Comparison of ENCODE assay signal across 8 cellular contexts in genomic region chr6:13541496-13541895, GRCh38.
"Had no signal": no experiment of that assay in that cellular context is flagged by ENCODE, and none has a peak within 500 bp of the region (broad histone marks: within the 10 kb centered on the region; RNA-seq: fewer than 3 reads in every experiment).

No MANE protein-coding gene starts in this region.

- H3K9ac ChIP-seq: GM23248 had no signal

- H3K36me3 ChIP-seq: HAP-1 had no signal

- H3K4me3 Mint-ChIP-seq: H9, HFFc6 had no signal

- H3K9me3 ChIP-seq: HAP-1 had no signal

- H2AFZ ChIP-seq: GM23248 had no signal

- ATAC-seq: HCT116 had no signal

- DNase-seq: GM23248, GOT3, H7, H9, HCEC 1CT, HFFc6 had no signal

- H3K27ac ChIP-seq: GM23248 had no signal

- H3K4me3 ChIP-seq: GM23248, HAP-1 had no signal

- H3K9me3 Mint-ChIP-seq: HFFc6 had no signal

- H3K4me1 ChIP-seq: HAP-1 had no signal

- H3K27ac Mint-ChIP-seq: H9, HFFc6 had no signal
